29 cellular contexts compared by ENCODE assay signal in genomic region chr14:21807975-21808374, GRCh38.
"Had no signal": no experiment of that assay in that cellular context is flagged by ENCODE, and none has a peak within 500 bp of the region (broad histone marks: within the 10 kb centered on the region; RNA-seq: fewer than 3 reads in every experiment).

No MANE protein-coding gene starts in this region.

- ATAC-seq: activated CD4-positive, alpha-beta T cell treated with anti-CD3 and anti-CD28 coated beads for 36 hours; activated naive CD4-positive, alpha-beta T cell treated with anti-CD3 and anti-CD28 coated beads, Interleukin-2, amount 50 U/mL, for 72 hours; activated T-cell treated with anti-CD3 and anti-CD28 coated beads, Interleukin-2, amount 50 U/mL, for 72 hours; esophagus mucosa had no signal

- H3K36me3 Mint-ChIP-seq: activated naive CD4-positive, alpha-beta T cell treated with anti-CD3 and anti-CD28 coated beads, Interleukin-2, amount 10 ng/mL, durations not matched to agents 7 days and 5 days; activated naive CD4-positive, alpha-beta T cell treated with anti-CD3 and anti-CD28 coated beads, Interleukin-2, amount 50 U/mL, for 72 hours; activated naive CD8-positive, alpha-beta T cell treated with anti-CD3 and anti-CD28 coated beads, Interleukin-2, amount 10 ng/mL, durations not matched to agents 7 days and 5 days; brain had no signal

- H3K27ac ChIP-seq: ascending aorta, breast epithelium, cardiac muscle cell, colonic mucosa, VCaP had no signal

- FAIRE-seq: frontal cortex had no signal

- H3K27me3 Mint-ChIP-seq: brain had no signal

- H3K4me3 Mint-ChIP-seq: activated B cell treated with CpG ODN at 0.5 μM for 24 hours; activated CD4-positive, alpha-beta memory T cell treated with anti-CD3 and anti-CD28 coated beads, Interleukin-2, amount 10 ng/mL, durations not matched to agents 7 days and 5 days; activated CD4-positive, alpha-beta T cell treated with anti-CD3 and anti-CD28 coated beads for 36 hours; activated CD4-positive, alpha-beta T cell treated with anti-CD3 and anti-CD28 coated beads, Interleukin-2, amount 10 ng/mL, durations not matched to agents 24 days and 14 days; activated naive CD4-positive, alpha-beta T cell treated with anti-CD3 and anti-CD28 coated beads, Interleukin-2, amount 10 ng/mL, durations not matched to agents 7 days and 5 days; activated naive CD8-positive, alpha-beta T cell treated with anti-CD3 and anti-CD28 coated beads, Interleukin-2, amount 10 ng/mL, durations not matched to agents 7 days and 5 days; activated T-cell treated with anti-CD3 and anti-CD28 coated beads, Interleukin-2, amount 50 U/mL, for 24 hours; activated T-cell treated with anti-CD3 and anti-CD28 coated beads, Interleukin-2, amount 50 U/mL, for 72 hours; brain had no signal

- H3K4me1 Mint-ChIP-seq: activated B cell treated with CpG ODN at 0.5 μM for 24 hours; activated CD4-positive, alpha-beta memory T cell treated with anti-CD3 and anti-CD28 coated beads, Interleukin-2, amount 10 ng/mL, durations not matched to agents 7 days and 5 days; activated CD4-positive, alpha-beta T cell treated with anti-CD3 and anti-CD28 coated beads for 36 hours; activated CD4-positive, alpha-beta T cell treated with anti-CD3 and anti-CD28 coated beads, Interleukin-2, amount 10 ng/mL, durations not matched to agents 24 days and 14 days; activated naive CD4-positive, alpha-beta T cell treated with anti-CD3 and anti-CD28 coated beads, Interleukin-2, amount 10 ng/mL, durations not matched to agents 7 days and 5 days; activated naive CD8-positive, alpha-beta T cell treated with anti-CD3 and anti-CD28 coated beads, Interleukin-2, amount 10 ng/mL, durations not matched to agents 7 days and 5 days; brain had no signal

- H3K9me3 ChIP-seq: ascending aorta, breast epithelium, colonic mucosa had no signal

- H3K4me3 ChIP-seq: ascending aorta, breast epithelium, cardiac muscle cell, colonic mucosa had no signal

- H3K9me3 Mint-ChIP-seq: activated B cell treated with CpG ODN at 0.5 μM for 24 hours; activated CD4-positive, alpha-beta memory T cell treated with anti-CD3 and anti-CD28 coated beads, Interleukin-2, amount 10 ng/mL, durations not matched to agents 7 days and 5 days; activated CD4-positive, alpha-beta T cell treated with anti-CD3 and anti-CD28 coated beads, Interleukin-2, amount 10 ng/mL, durations not matched to agents 24 days and 14 days; activated naive CD4-positive, alpha-beta T cell treated with anti-CD3 and anti-CD28 coated beads, Interleukin-2, amount 10 ng/mL, durations not matched to agents 7 days and 5 days; activated naive CD4-positive, alpha-beta T cell treated with anti-CD3 and anti-CD28 coated beads, Interleukin-2, amount 50 U/mL, for 72 hours; activated T-cell treated with anti-CD3 and anti-CD28 coated beads, Interleukin-2, amount 50 U/mL, for 24 hours had no signal

- DNase-seq: activated B cell treated with CpG ODN at 0.5 μM for 24 hours; activated CD4-positive, alpha-beta memory T cell treated with anti-CD3 and anti-CD28 coated beads, Interleukin-2, amount 10 ng/mL, durations not matched to agents 7 days and 5 days; activated CD4-positive, alpha-beta T cell treated with anti-CD3 and anti-CD28 coated beads for 36 hours; activated CD4-positive, alpha-beta T cell treated with anti-CD3 and anti-CD28 coated beads, Interleukin-2, amount 10 ng/mL, durations not matched to agents 24 days and 14 days; activated CD4-positive, alpha-beta T cell treated with anti-CD3 and anti-CD28 coated beads, Interleukin-2, amount 50 U/mL, for 4 hours; activated CD4-positive, CD25-positive, alpha-beta regulatory T cell treated with anti-CD3 and anti-CD28 coated beads, Interleukin-2, amount 50 U/mL, for 72 hours; activated CD8-positive, alpha-beta memory T cell treated with anti-CD3 and anti-CD28 coated beads, Interleukin-2, amount 50 U/mL, for 48 hours; activated gamma-delta T cell; activated naive CD4-positive, alpha-beta T cell; activated naive CD4-positive, alpha-beta T cell treated with anti-CD3 and anti-CD28 coated beads, Interleukin-2, amount 10 ng/mL, durations not matched to agents 7 days and 5 days; activated naive CD8-positive, alpha-beta T cell treated with anti-CD3 and anti-CD28 coated beads, Interleukin-2, amount 10 ng/mL, durations not matched to agents 7 days and 5 days; activated T-cell treated with anti-CD3 and anti-CD28 coated beads for 4 hours; activated T-cell treated with anti-CD3 and anti-CD28 coated beads, Interleukin-2, amount 50 U/mL, for 24 hours; activated T-cell treated with anti-CD3 and anti-CD28 coated beads, Interleukin-2, amount 50 U/mL, for 72 hours; central memory CD4-positive, alpha-beta T cell; cerebellar nuclear complex; colonic mucosa; effector CD8-positive, alpha-beta T cell; foreskin fibroblast; head of caudate nucleus; T-helper 2 cell had no signal

- H3K27ac Mint-ChIP-seq: activated B cell treated with CpG ODN at 0.5 μM for 24 hours; activated CD4-positive, alpha-beta memory T cell treated with anti-CD3 and anti-CD28 coated beads, Interleukin-2, amount 10 ng/mL, durations not matched to agents 7 days and 5 days; activated CD4-positive, alpha-beta T cell treated with anti-CD3 and anti-CD28 coated beads for 36 hours; activated CD4-positive, alpha-beta T cell treated with anti-CD3 and anti-CD28 coated beads, Interleukin-2, amount 10 ng/mL, durations not matched to agents 24 days and 14 days; activated naive CD4-positive, alpha-beta T cell treated with anti-CD3 and anti-CD28 coated beads, Interleukin-2, amount 10 ng/mL, durations not matched to agents 7 days and 5 days; activated naive CD4-positive, alpha-beta T cell treated with anti-CD3 and anti-CD28 coated beads, Interleukin-2, amount 50 U/mL, for 72 hours; activated naive CD8-positive, alpha-beta T cell treated with anti-CD3 and anti-CD28 coated beads, Interleukin-2, amount 10 ng/mL, durations not matched to agents 7 days and 5 days; activated T-cell treated with anti-CD3 and anti-CD28 coated beads, Interleukin-2, amount 50 U/mL, for 24 hours; activated T-cell treated with anti-CD3 and anti-CD28 coated beads, Interleukin-2, amount 50 U/mL, for 72 hours; brain had no signal

- H3K36me3 ChIP-seq: ascending aorta, breast epithelium, cardiac muscle cell, colonic mucosa had no signal

- H3K4me1 ChIP-seq: ascending aorta, breast epithelium, colonic mucosa had no signal

- H3K27me3 ChIP-seq: ascending aorta, breast epithelium, cardiac muscle cell, colonic mucosa had no signal
